ENCODE assay signal across 20 cellular contexts in genomic region chr2:55252830-55253229, GRCh38.
"Had no signal": no experiment of that assay in that cellular context is flagged by ENCODE, and none has a peak within 500 bp of the region (broad histone marks: within the 10 kb centered on the region; RNA-seq: fewer than 3 reads in every experiment).

No MANE protein-coding gene starts in this region.

- H3K4me3 ChIP-seq: neural progenitor cell, right lobe of liver, thoracic aorta, tibial nerve, upper lobe of right lung, vagina had no signal

- H3K4me2 ChIP-seq: neural progenitor cell had no signal

- H3K4me1 ChIP-seq: neural progenitor cell, parathyroid adenoma, right lobe of liver, tibial nerve, upper lobe of right lung, vagina had no signal

- H3K27me3 ChIP-seq: neural progenitor cell, right lobe of liver, tibial nerve, upper lobe of right lung, vagina had no signal

- FAIRE-seq: frontal cortex, keratinocyte, small intestine had no signal

- H3K9ac ChIP-seq: neural progenitor cell, parathyroid adenoma had no signal

- H2AFZ ChIP-seq: neural progenitor cell, parathyroid adenoma had no signal

- DNase-seq: cortex of kidney; effector memory CD8-positive, alpha-beta T cell; hypothalamus; immature natural killer cell; mesendoderm; midbrain; naive thymus-derived CD4-positive, alpha-beta T cell; right lobe of liver; small intestine; stimulated activated CD4-positive, alpha-beta T cell treated with anti-CD3 and anti-CD28 coated beads, Interleukin-15, amount 100 ng/mL, for 24 hours; stimulated activated CD4-positive, alpha-beta T cell treated with anti-CD3 and anti-CD28 coated beads, Interleukin-2, amount 100 ng/mL, for 48 hours; stimulated activated naive B cell treated with anti-CD40 and anti-IgM and Interleukin-4, amounts not matched to agents 10 μg/mL and 1 μg/mL and 100 μg/mL, for 72 hours; upper lobe of right lung had no signal

- ATAC-seq: effector memory CD8-positive, alpha-beta T cell; naive thymus-derived CD4-positive, alpha-beta T cell; stimulated activated naive B cell treated with anti-CD40 and anti-IgM and Interleukin-4, amounts not matched to agents 10 μg/mL and 1 μg/mL and 100 μg/mL, for 72 hours; upper lobe of right lung had no signal

- H3K27ac ChIP-seq: neural progenitor cell, parathyroid adenoma, right lobe of liver, thoracic aorta, tibial nerve, upper lobe of right lung, vagina had no signal

- H3K79me2 ChIP-seq: parathyroid adenoma had no signal

- H3K9me3 ChIP-seq: right lobe of liver, thoracic aorta, tibial nerve, upper lobe of right lung, vagina had no signal
